ENCODE assay signal across 8 cellular contexts in the genomic region with DNA sequence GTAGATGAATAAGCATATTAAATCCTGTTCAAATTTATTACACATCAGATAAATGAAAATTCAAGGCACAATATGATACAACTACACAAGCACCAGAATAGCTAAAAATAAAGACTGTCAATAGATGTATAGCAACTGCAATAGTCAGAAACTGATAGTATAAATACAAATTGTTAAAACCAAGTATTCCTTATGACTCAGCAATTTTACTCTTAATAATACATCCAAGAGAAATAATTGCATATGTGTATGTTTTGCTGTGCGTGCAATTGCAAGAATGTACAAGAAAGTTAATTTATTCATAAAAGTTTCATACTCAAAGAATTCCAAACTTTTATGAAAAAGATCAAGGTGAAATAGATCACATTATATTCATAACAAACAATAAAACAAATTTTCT.
"Had no signal": no experiment of that assay in that cellular context is flagged by ENCODE, and none has a peak within 500 bp of the region (broad histone marks: within the 10 kb centered on the region; RNA-seq: fewer than 3 reads in every experiment).

No MANE protein-coding gene starts in this region.

- H3K9ac ChIP-seq: GM23248 had no signal

- H3K27ac ChIP-seq: GM23248 had no signal

- DNase-seq: GM23248, GOT3, H9, HCEC 1CT, KG1 had no signal

- H2AFZ ChIP-seq: GM23248 had no signal

- H3K4me3 Mint-ChIP-seq: H9, IgD-negative memory B cell had no signal

- H3K4me1 Mint-ChIP-seq: IgD-negative memory B cell had no signal

- H3K4me3 ChIP-seq: GM23248 had no signal

- H3K27me3 Mint-ChIP-seq: IgD-negative memory B cell had no signal

- H3K36me3 Mint-ChIP-seq: IgD-negative memory B cell had no signal

- H3K27ac Mint-ChIP-seq: H9, IgD-negative memory B cell had no signal

- FAIRE-seq: H54, HTR-8/SVneo had no signal
